In the genomic region with DNA sequence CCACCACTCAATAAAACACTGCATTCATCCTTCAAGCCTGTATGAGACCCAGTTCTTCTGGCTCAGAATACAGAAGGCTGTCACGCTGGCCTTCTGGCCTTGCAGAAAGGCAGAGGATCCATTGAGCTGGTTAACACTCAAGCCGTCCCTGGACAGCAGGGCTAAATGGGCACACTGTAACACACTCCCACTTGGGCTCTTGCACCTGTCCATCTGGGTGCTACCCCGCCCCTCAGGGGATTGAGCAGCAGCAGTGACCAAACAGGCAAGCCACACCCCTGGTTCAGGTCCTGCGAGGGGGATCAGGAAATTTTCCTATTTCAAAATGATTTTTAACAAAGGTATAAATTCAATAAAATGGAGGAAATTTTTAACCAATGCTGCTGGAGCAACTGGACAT, we compare ENCODE assay signal across 35 cellular contexts.
"Had no signal": no experiment of that assay in that cellular context is flagged by ENCODE, and none has a peak within 500 bp of the region (broad histone marks: within the 10 kb centered on the region; RNA-seq: fewer than 3 reads in every experiment).

No MANE protein-coding gene starts in this region.

- H3K4me3 Mint-ChIP-seq: activated CD4-positive, alpha-beta memory T cell treated with anti-CD3 and anti-CD28 coated beads, Interleukin-2, amount 10 ng/mL, durations not matched to agents 7 days and 5 days; activated CD4-positive, alpha-beta T cell treated with anti-CD3 and anti-CD28 coated beads for 36 hours; activated CD4-positive, alpha-beta T cell treated with anti-CD3 and anti-CD28 coated beads, Interleukin-2, amount 10 ng/mL, durations not matched to agents 7 days and 5 days; activated CD8-positive, alpha-beta memory T cell treated with anti-CD3 and anti-CD28 coated beads, Interleukin-2, amount 10 ng/mL, durations not matched to agents 7 days and 5 days; activated CD8-positive, alpha-beta T cell treated with anti-CD3 and anti-CD28 coated beads, Interleukin-2, amount 10 ng/mL, durations not matched to agents 7 days and 5 days; activated naive CD4-positive, alpha-beta T cell treated with anti-CD3 and anti-CD28 coated beads, Interleukin-2, amount 10 ng/mL, durations not matched to agents 7 days and 5 days; activated naive CD4-positive, alpha-beta T cell treated with anti-CD3 and anti-CD28 coated beads, Interleukin-2, amount 50 U/mL, for 24 hours; activated naive CD8-positive, alpha-beta T cell; activated naive CD8-positive, alpha-beta T cell treated with anti-CD3 and anti-CD28 coated beads, Interleukin-2, amount 10 ng/mL, durations not matched to agents 7 days and 5 days; activated naive CD8-positive, alpha-beta T cell treated with anti-CD3 and anti-CD28 coated beads, Interleukin-2, amount 50 U/mL, for 24 hours; activated T-cell treated with anti-CD3 and anti-CD28 coated beads, Interleukin-2, amount 50 U/mL, for 24 hours; brain; T-helper 1 cell treated with Interleukin-12 subunit alpha and Interleukin-12 subunit beta and Interleukin-4 antibody, amounts not matched to agents 30 μg/mL and 1 μg/mL, for 36 hours; T-helper 2 cell treated with Interferon-gamma antibody and Interleukin-4, amounts not matched to agents 5 μg/mL and 100 μg/mL, for 36 hours had no signal

- DNase-seq: activated CD4-positive, alpha-beta memory T cell treated with anti-CD3 and anti-CD28 coated beads, Interleukin-2, amount 10 ng/mL, durations not matched to agents 7 days and 5 days; activated CD4-positive, alpha-beta T cell treated with anti-CD3 and anti-CD28 coated beads for 1 hour; activated CD4-positive, alpha-beta T cell treated with anti-CD3 and anti-CD28 coated beads for 36 hours; activated CD4-positive, alpha-beta T cell treated with anti-CD3 and anti-CD28 coated beads for 48 hours; activated CD4-positive, alpha-beta T cell treated with anti-CD3 and anti-CD28 coated beads, Interleukin-2, amount 10 ng/mL, durations not matched to agents 7 days and 5 days; activated CD4-positive, alpha-beta T cell treated with anti-CD3 and anti-CD28 coated beads, Interleukin-2, amount 50 U/mL, for 48 hours; activated CD4-positive, CD25-positive, alpha-beta regulatory T cell; activated CD8-positive, alpha-beta memory T cell treated with anti-CD3 and anti-CD28 coated beads for 24 hours; activated CD8-positive, alpha-beta memory T cell treated with anti-CD3 and anti-CD28 coated beads, Interleukin-2, amount 10 ng/mL, durations not matched to agents 7 days and 5 days; activated CD8-positive, alpha-beta memory T cell treated with anti-CD3 and anti-CD28 coated beads, Interleukin-2, amount 50 U/mL, for 48 hours; activated CD8-positive, alpha-beta T cell treated with anti-CD3 and anti-CD28 coated beads, Interleukin-2, amount 10 ng/mL, durations not matched to agents 7 days and 5 days; activated effector memory CD4-positive, alpha-beta T cell treated with Interleukin-2 at 50 U/mL for 16 hours; activated gamma-delta T cell; activated naive CD4-positive, alpha-beta T cell treated with anti-CD3 and anti-CD28 coated beads, Interleukin-2, amount 10 ng/mL, durations not matched to agents 7 days and 5 days; activated naive CD4-positive, alpha-beta T cell treated with Interleukin-2 at 50 U/mL for 16 hours; activated naive CD8-positive, alpha-beta T cell treated with anti-CD3 and anti-CD28 coated beads, Interleukin-2, amount 10 ng/mL, durations not matched to agents 7 days and 5 days; activated naive CD8-positive, alpha-beta T cell treated with anti-CD3 and anti-CD28 coated beads, Interleukin-2, amount 50 U/mL, for 24 hours; activated T-cell treated with anti-CD3 and anti-CD28 coated beads, Interleukin-2, amount 50 U/mL, for 24 hours; activated T-cell treated with anti-CD3 and anti-CD28 coated beads, Interleukin-2, amount 50 U/mL, for 48 hours; amygdala; anterior cingulate cortex; central memory CD4-positive, alpha-beta T cell; T-helper 1 cell; T-helper 2 cell; T-helper 9 cell had no signal

- H3K36me3 ChIP-seq: ascending aorta had no signal

- ATAC-seq: activated CD4-positive, alpha-beta T cell treated with anti-CD3 and anti-CD28 coated beads for 36 hours; activated CD4-positive, CD25-positive, alpha-beta regulatory T cell treated with anti-CD3 and anti-CD28 coated beads, Interleukin-2, amount 50 U/mL, for 24 hours; activated CD8-positive, alpha-beta memory T cell treated with anti-CD3 and anti-CD28 coated beads, Interleukin-2, amount 10 ng/mL, durations not matched to agents 7 days and 5 days; activated CD8-positive, alpha-beta T cell treated with anti-CD3 and anti-CD28 coated beads, Interleukin-2, amount 10 ng/mL, durations not matched to agents 7 days and 5 days; activated naive CD8-positive, alpha-beta T cell treated with anti-CD3 and anti-CD28 coated beads, Interleukin-2, amount 50 U/mL, for 24 hours had no signal

- H3K9me3 Mint-ChIP-seq: activated naive CD8-positive, alpha-beta T cell treated with anti-CD3 and anti-CD28 coated beads, Interleukin-2, amount 10 ng/mL, durations not matched to agents 7 days and 5 days; brain; T-helper 1 cell treated with Interleukin-12 subunit alpha and Interleukin-12 subunit beta and Interleukin-4 antibody, amounts not matched to agents 30 μg/mL and 1 μg/mL, for 36 hours had no signal

- H3K27me3 ChIP-seq: ascending aorta had no signal

- H3K4me1 Mint-ChIP-seq: activated CD4-positive, alpha-beta memory T cell treated with anti-CD3 and anti-CD28 coated beads, Interleukin-2, amount 10 ng/mL, durations not matched to agents 7 days and 5 days; activated CD4-positive, alpha-beta T cell treated with anti-CD3 and anti-CD28 coated beads for 36 hours; activated CD4-positive, alpha-beta T cell treated with anti-CD3 and anti-CD28 coated beads, Interleukin-2, amount 10 ng/mL, durations not matched to agents 7 days and 5 days; activated CD8-positive, alpha-beta memory T cell treated with anti-CD3 and anti-CD28 coated beads, Interleukin-2, amount 10 ng/mL, durations not matched to agents 7 days and 5 days; activated naive CD4-positive, alpha-beta T cell treated with anti-CD3 and anti-CD28 coated beads, Interleukin-2, amount 10 ng/mL, durations not matched to agents 7 days and 5 days; activated naive CD4-positive, alpha-beta T cell treated with anti-CD3 and anti-CD28 coated beads, Interleukin-2, amount 50 U/mL, for 24 hours; activated naive CD8-positive, alpha-beta T cell treated with anti-CD3 and anti-CD28 coated beads, Interleukin-2, amount 10 ng/mL, durations not matched to agents 7 days and 5 days; activated naive CD8-positive, alpha-beta T cell treated with anti-CD3 and anti-CD28 coated beads, Interleukin-2, amount 50 U/mL, for 24 hours; brain had no signal

- H3K27me3 Mint-ChIP-seq: activated CD4-positive, alpha-beta memory T cell treated with anti-CD3 and anti-CD28 coated beads, Interleukin-2, amount 10 ng/mL, durations not matched to agents 7 days and 5 days; activated CD4-positive, alpha-beta T cell treated with anti-CD3 and anti-CD28 coated beads for 36 hours; activated CD4-positive, alpha-beta T cell treated with anti-CD3 and anti-CD28 coated beads, Interleukin-2, amount 10 ng/mL, durations not matched to agents 7 days and 5 days; activated CD8-positive, alpha-beta memory T cell treated with anti-CD3 and anti-CD28 coated beads, Interleukin-2, amount 10 ng/mL, durations not matched to agents 7 days and 5 days; activated naive CD4-positive, alpha-beta T cell treated with anti-CD3 and anti-CD28 coated beads, Interleukin-2, amount 10 ng/mL, durations not matched to agents 7 days and 5 days; activated naive CD4-positive, alpha-beta T cell treated with anti-CD3 and anti-CD28 coated beads, Interleukin-2, amount 50 U/mL, for 24 hours; activated naive CD8-positive, alpha-beta T cell; activated naive CD8-positive, alpha-beta T cell treated with anti-CD3 and anti-CD28 coated beads, Interleukin-2, amount 10 ng/mL, durations not matched to agents 7 days and 5 days; activated naive CD8-positive, alpha-beta T cell treated with anti-CD3 and anti-CD28 coated beads, Interleukin-2, amount 50 U/mL, for 24 hours; activated T-cell treated with anti-CD3 and anti-CD28 coated beads, Interleukin-2, amount 50 U/mL, for 24 hours had no signal

- H3K4me1 ChIP-seq: ascending aorta had no signal

- H3K27ac ChIP-seq: ascending aorta, VCaP had no signal

- FAIRE-seq: TTC549 had no signal

- H3K27ac Mint-ChIP-seq: activated CD4-positive, alpha-beta memory T cell treated with anti-CD3 and anti-CD28 coated beads, Interleukin-2, amount 10 ng/mL, durations not matched to agents 7 days and 5 days; activated CD4-positive, alpha-beta T cell treated with anti-CD3 and anti-CD28 coated beads for 36 hours; activated CD4-positive, alpha-beta T cell treated with anti-CD3 and anti-CD28 coated beads, Interleukin-2, amount 10 ng/mL, durations not matched to agents 7 days and 5 days; activated CD8-positive, alpha-beta memory T cell treated with anti-CD3 and anti-CD28 coated beads, Interleukin-2, amount 10 ng/mL, durations not matched to agents 7 days and 5 days; activated CD8-positive, alpha-beta T cell treated with anti-CD3 and anti-CD28 coated beads, Interleukin-2, amount 10 ng/mL, durations not matched to agents 7 days and 5 days; activated naive CD4-positive, alpha-beta T cell treated with anti-CD3 and anti-CD28 coated beads, Interleukin-2, amount 10 ng/mL, durations not matched to agents 7 days and 5 days; activated naive CD4-positive, alpha-beta T cell treated with anti-CD3 and anti-CD28 coated beads, Interleukin-2, amount 50 U/mL, for 24 hours; activated naive CD8-positive, alpha-beta T cell; activated naive CD8-positive, alpha-beta T cell treated with anti-CD3 and anti-CD28 coated beads, Interleukin-2, amount 10 ng/mL, durations not matched to agents 7 days and 5 days; activated naive CD8-positive, alpha-beta T cell treated with anti-CD3 and anti-CD28 coated beads, Interleukin-2, amount 50 U/mL, for 24 hours; activated T-cell treated with anti-CD3 and anti-CD28 coated beads, Interleukin-2, amount 50 U/mL, for 24 hours; activated T-helper 2 cell treated with anti-CD3 and anti-CD28 coated beads, Interferon-gamma antibody, Interleukin-2, Interleukin-4, amounts not matched to agents 10 μg/mL and 5 μg/mL and 100 μg/mL, durations not matched to agents 14 hours and 24 hours and 36 hours; brain; T-helper 1 cell treated with Interleukin-12 subunit alpha and Interleukin-12 subunit beta and Interleukin-4 antibody, amounts not matched to agents 30 μg/mL and 1 μg/mL, for 36 hours; T-helper 2 cell treated with Interferon-gamma antibody and Interleukin-4, amounts not matched to agents 5 μg/mL and 100 μg/mL, for 36 hours had no signal

- H3K4me3 ChIP-seq: ascending aorta had no signal

- H3K36me3 Mint-ChIP-seq: activated CD8-positive, alpha-beta memory T cell treated with anti-CD3 and anti-CD28 coated beads, Interleukin-2, amount 10 ng/mL, durations not matched to agents 7 days and 5 days; activated naive CD4-positive, alpha-beta T cell treated with anti-CD3 and anti-CD28 coated beads, Interleukin-2, amount 10 ng/mL, durations not matched to agents 7 days and 5 days; activated naive CD4-positive, alpha-beta T cell treated with anti-CD3 and anti-CD28 coated beads, Interleukin-2, amount 50 U/mL, for 24 hours; activated naive CD8-positive, alpha-beta T cell; activated naive CD8-positive, alpha-beta T cell treated with anti-CD3 and anti-CD28 coated beads, Interleukin-2, amount 10 ng/mL, durations not matched to agents 7 days and 5 days; brain had no signal

- H3K9me3 ChIP-seq: ascending aorta had no signal
